In the genomic region with DNA sequence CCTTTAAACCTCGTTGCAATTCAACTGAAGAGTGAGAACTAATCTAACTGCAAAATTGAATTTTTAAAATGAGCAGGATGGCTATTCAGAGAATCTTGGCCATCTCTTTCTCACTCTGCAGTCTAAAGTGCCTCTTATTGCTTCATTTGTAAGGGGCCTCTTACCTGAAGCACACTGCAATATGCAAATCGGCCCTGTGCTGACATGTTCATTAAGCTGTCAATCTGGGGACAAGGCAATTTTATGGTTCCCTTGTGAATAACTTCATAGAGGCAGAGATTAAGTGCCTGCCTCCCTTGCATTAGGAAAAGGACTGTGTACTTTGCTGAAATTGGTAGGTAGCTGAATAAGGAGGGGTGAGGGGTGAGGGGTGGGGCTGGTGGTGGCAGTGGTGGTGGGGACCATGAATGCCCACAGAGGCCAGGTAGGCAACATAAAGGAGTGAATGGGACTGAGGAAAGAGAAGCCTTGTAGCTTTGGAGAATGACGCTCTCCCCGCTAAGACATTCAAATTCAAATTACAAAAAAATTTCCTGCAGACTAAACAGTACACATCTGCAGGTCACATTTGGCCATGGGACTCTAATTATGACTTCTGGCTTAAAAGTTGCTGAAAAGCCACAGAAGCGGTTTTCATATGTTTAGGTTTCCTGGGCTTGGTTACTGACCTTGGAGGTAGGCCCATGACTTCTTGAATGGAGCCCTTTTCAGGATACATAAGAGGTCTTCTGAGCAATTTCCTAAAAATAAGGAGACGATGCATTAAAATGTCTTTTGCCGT, we compare ENCODE assay signal across 17 cellular contexts. TPM values are rescaled to one million over a fixed set of nuclear protein-coding genes. Genes with fewer than 3 reads are reported as not detected.
DNase-seq lines count a peak whose midpoint lies in the region; ATAC-seq and TF ChIP-seq lines count a peak whose summit lies in the region.
"Had no signal": no experiment of that assay in that cellular context is flagged by ENCODE, and none has a peak within 500 bp of the region (broad histone marks: within the 10 kb centered on the region; RNA-seq: fewer than 3 reads in every experiment).

No MANE protein-coding gene starts in this region.

- TF ChIP-seq POLR2A in vagina (IDR thresholded peaks at IDR 0.05): no peak

- H3K27ac ChIP-seq in effector memory CD4-positive, alpha-beta T cell (ENCODE audit: insufficient read depth, low read length, poor library complexity, severe bottlenecking): no peak overlapping the region
- no peak overlapping the region for H3K27ac ChIP-seq in vagina
- H3K27ac ChIP-seq: C4-2B had no signal

- H3K27me3 ChIP-seq in Loucy (ENCODE audit: insufficient read depth, low read length, poor library complexity, severe bottlenecking) (no peaks in the 10 kb centered on the region), vagina (no peaks in the 10 kb centered on the region)
- H3K27me3 ChIP-seq in effector memory CD4-positive, alpha-beta T cell (replicated peaks; ENCODE audit: control insufficient read depth, insufficient read depth, low read length, poor library complexity, severe bottlenecking): no peaks in the 10 kb centered on the region
- H3K27me3 ChIP-seq: upper lobe of left lung had no signal

- DNase-seq in T-helper 1 cell (no peak), NCI-H345 treated with DMSO at 0.1 percent for 48 hours (lab: John Stamatoyannopoulos, UW; ENCODE audit: unreplicated experiment) (peak; percentile 30), fibroblast of gingiva (ENCODE audit: low read depth) (peak; percentile 43), vagina (ENCODE audit: extremely low spot score in 2 of 2) (no peak)
- DNase-seq in effector memory CD4-positive, alpha-beta T cell: no peak
- DNase-seq: activated naive CD4-positive, alpha-beta T cell; left colon; mucosa of descending colon; NCI-H1930; stimulated activated naive CD4-positive, alpha-beta T cell treated with Interleukin-2 at 50 U/mL for 16 hours had no signal

- H3K36me3 Mint-ChIP-seq in T-helper 1 cell treated with Interleukin-12 subunit alpha and Interleukin-12 subunit beta and Interleukin-4 antibody, amounts not matched to agents 30 μg/mL and 1 μg/mL, for 36 hours (ENCODE audit: low read depth): peaks cover 92% of the 10 kb centered on the region

- no peaks in the 10 kb centered on the region for H3F3A ChIP-seq in Loucy (ENCODE audit: low read depth)

- no peaks in the 10 kb centered on the region for H3K27me3 Mint-ChIP-seq in T-helper 1 cell treated with Interleukin-12 subunit alpha and Interleukin-12 subunit beta and Interleukin-4 antibody, amounts not matched to agents 30 μg/mL and 1 μg/mL, for 36 hours (ENCODE audit: low read depth)

- H3K4me3 Mint-ChIP-seq in T-helper 1 cell treated with Interleukin-12 subunit alpha and Interleukin-12 subunit beta and Interleukin-4 antibody, amounts not matched to agents 30 μg/mL and 1 μg/mL, for 36 hours: peak overlapping the region; percentile 80

- TF ChIP-seq CTCF in Loucy (conservative IDR thresholded peaks at IDR 0.05; ENCODE audit: low read length) (no peak), vagina (IDR thresholded peaks at IDR 0.05) (no peak)

- H3K4me2 ChIP-seq in Loucy (ENCODE audit: low read depth, low read length, poor library complexity, severe bottlenecking): peak overlapping the region; percentile 12
- H3K4me2 ChIP-seq: A549 had no signal

- no peaks in the 10 kb centered on the region for H3K79me2 ChIP-seq in Loucy (ENCODE audit: insufficient read depth, low read length)

- H3K27ac Mint-ChIP-seq in T-helper 1 cell treated with Interleukin-12 subunit alpha and Interleukin-12 subunit beta and Interleukin-4 antibody, amounts not matched to agents 30 μg/mL and 1 μg/mL, for 36 hours: peak overlapping the region; percentile 51

- H3K9me2 ChIP-seq in Loucy (replicated peaks; ENCODE audit: low read depth, low read length): no peaks in the 10 kb centered on the region

- H3K4me1 Mint-ChIP-seq in T-helper 1 cell treated with Interleukin-12 subunit alpha and Interleukin-12 subunit beta and Interleukin-4 antibody, amounts not matched to agents 30 μg/mL and 1 μg/mL, for 36 hours (ENCODE audit: low read depth): peaks cover 72% of the 10 kb centered on the region

- no peak overlapping the region for H3K9ac ChIP-seq in Loucy (ENCODE audit: low read depth, low read length, poor library complexity, severe bottlenecking)

- H3K4me3 ChIP-seq in Loucy (ENCODE audit: low read length, poor library complexity, severe bottlenecking) (no peak overlapping the region), vagina (no peak overlapping the region)
- H3K4me3 ChIP-seq in effector memory CD4-positive, alpha-beta T cell (ENCODE audit: insufficient read depth, low read depth, low read length, poor library complexity, severe bottlenecking): no peak overlapping the region
- H3K4me3 ChIP-seq: A549, mucosa of descending colon, upper lobe of left lung had no signal

- intact Hi-C loops in vagina (cut with DNase I): loop anchor here (5.0 kb wide), 1 partner anchor 168 kb away; no protein-coding TSS in a partner anchor

- peaks cover 35% of the 10 kb centered on the region for H3K4me1 ChIP-seq in Loucy (ENCODE audit: insufficient read depth, low read length, poor library complexity, severe bottlenecking)
- peaks cover 87% of the 10 kb centered on the region for H3K4me1 ChIP-seq in effector memory CD4-positive, alpha-beta T cell (ENCODE audit: control insufficient read depth, insufficient read depth, low read length, poor library complexity, severe bottlenecking)
- H3K4me1 ChIP-seq in vagina: no peaks in the 10 kb centered on the region

- ATAC-seq in GM18909 (IDR thresholded peaks at IDR 0.05; ENCODE audit: poor library complexity, unreplicated experiment): no peak
- ATAC-seq: A549, left colon, mucosa of descending colon had no signal

- H4K20me1 ChIP-seq in Loucy (ENCODE audit: insufficient read depth, low read length, poor library complexity, severe bottlenecking): no peaks in the 10 kb centered on the region

- H3K9me3 Mint-ChIP-seq in T-helper 1 cell treated with Interleukin-12 subunit alpha and Interleukin-12 subunit beta and Interleukin-4 antibody, amounts not matched to agents 30 μg/mL and 1 μg/mL, for 36 hours: no peaks in the 10 kb centered on the region

- no peak overlapping the region for H2AFZ ChIP-seq in Loucy (ENCODE audit: low read length)

- H3K36me3 ChIP-seq in Loucy (ENCODE audit: insufficient read depth, low read length) (no peaks in the 10 kb centered on the region), vagina (no peaks in the 10 kb centered on the region)
- H3K36me3 ChIP-seq in effector memory CD4-positive, alpha-beta T cell (ENCODE audit: control insufficient read depth, insufficient read depth, low read length): peaks cover 48% of the 10 kb centered on the region
- H3K36me3 ChIP-seq: upper lobe of left lung had no signal

- H3K9me3 ChIP-seq in Loucy (ENCODE audit: insufficient read depth, low read depth, low read length) (no peaks in the 10 kb centered on the region), vagina (no peaks in the 10 kb centered on the region)
- no peaks in the 10 kb centered on the region for H3K9me3 ChIP-seq in effector memory CD4-positive, alpha-beta T cell (ENCODE audit: control insufficient read depth, low read length)
- H3K9me3 ChIP-seq: A549, mucosa of descending colon, upper lobe of left lung had no signal

RNA-seq across cellular contexts. Expression of a gene that starts 25.0 kb away (rescaled TPM):
- total RNA-seq in vagina: 4.2 TPM
- total RNA-seq: HT-29 had no signal

Comparison
In these comparisons a context has a peak if more than half of its experiments do, and no peak if none do; other contexts are left out.
1. DNase-seq: peak in NCI-H345 treated with DMSO at 0.1 percent for 48 hours (single experiment) and fibroblast of gingiva (single experiment); none in T-helper 1 cell (0 of 5), effector memory CD4-positive, alpha-beta T cell (0 of 3) and vagina (0 of 2).